ENCODE assay signal across 1 cellular context in genomic region chr12:3951380-3952135, GRCh38.
TF ChIP-seq lines count a peak whose summit lies in the region.

No MANE protein-coding gene starts in this region.

TF ChIP-seq in WTC11, 78 proteins besides CTCF, POLR2A, EP300 and RAD21:
- TF ChIP-seq AFF4 (CRISPR knock-in tag; IDR thresholded peaks at IDR 0.05; ENCODE audit: borderline replicate concordance) (no peak), CBFB (CRISPR knock-in tag; IDR thresholded peaks at IDR 0.05; ENCODE audit: low read depth) (no peak), TCF7 (CRISPR knock-in tag; IDR thresholded peaks at IDR 0.05; ENCODE audit: low read depth) (no peak), IRF1 (CRISPR knock-in tag; IDR thresholded peaks at IDR 0.05) (no peak)
TF ChIP-seq in WTC11: peak in this region for 0.
